ENCODE assay signal across 8 cellular contexts in genomic region chr20:61054411-61054810, GRCh38.
"Had no signal": no experiment of that assay in that cellular context is flagged by ENCODE, and none has a peak within 500 bp of the region (broad histone marks: within the 10 kb centered on the region; RNA-seq: fewer than 3 reads in every experiment).

No MANE protein-coding gene starts in this region.

- H3K36me3 ChIP-seq: HAP-1 had no signal

- H3K9me3 ChIP-seq: HAP-1 had no signal

- ATAC-seq: HCT116, HepG2 had no signal

- H3K4me1 ChIP-seq: HAP-1 had no signal

- H3K4me3 ChIP-seq: GM23248, HAP-1 had no signal

- DNase-seq: GM23248, GOT3, H7, HFFc6 had no signal

- H3K27ac ChIP-seq: GM23248, HL-60 had no signal
